24 cellular contexts compared by ENCODE assay signal in genomic region chr20:58107533-58107932, GRCh38.
"Had no signal": no experiment of that assay in that cellular context is flagged by ENCODE, and none has a peak within 500 bp of the region (broad histone marks: within the 10 kb centered on the region; RNA-seq: fewer than 3 reads in every experiment).

No MANE protein-coding gene starts in this region.

- H3K27me3 ChIP-seq: gastrocnemius medialis, neutrophil, stomach had no signal

- ATAC-seq: esophagus mucosa, gastrocnemius medialis, heart right ventricle, right cardiac atrium had no signal

- H3K4me1 ChIP-seq: gastrocnemius medialis, spleen, stomach had no signal

- FAIRE-seq: islet of Langerhans had no signal

- H3K9me3 ChIP-seq: gastrocnemius medialis, neutrophil, thoracic aorta had no signal

- H3K36me3 ChIP-seq: gastrocnemius medialis, heart right ventricle, neutrophil, spleen, stomach, thoracic aorta had no signal

- H3K4me3 Mint-ChIP-seq: memory B cell, mesothelial cell of epicardium, natural killer cell, type B pancreatic cell had no signal

- H3K27ac ChIP-seq: dorsolateral prefrontal cortex, gastrocnemius medialis, heart right ventricle, neutrophil, spleen, stomach, thoracic aorta had no signal

- H3K36me3 Mint-ChIP-seq: mesothelial cell of epicardium, natural killer cell, type B pancreatic cell had no signal

- H3K4me3 ChIP-seq: dorsolateral prefrontal cortex, gastrocnemius medialis, heart right ventricle, spleen, stomach, thoracic aorta had no signal

- H3K27ac Mint-ChIP-seq: memory B cell, mesothelial cell of epicardium, natural killer cell, type B pancreatic cell had no signal

- H3K4me1 Mint-ChIP-seq: memory B cell, natural killer cell had no signal

- H3K9me3 Mint-ChIP-seq: natural killer cell had no signal

- DNase-seq: central memory CD4-positive, alpha-beta T cell; cortex of kidney; dorsolateral prefrontal cortex; effector CD8-positive, alpha-beta T cell; gastrocnemius medialis; heart right ventricle; hypothalamus; kidney glomerular epithelial cell; natural killer cell; right cardiac atrium; spleen; stimulated activated CD4-positive, alpha-beta T cell treated with anti-CD3 and anti-CD28 coated beads, Interleukin-15, amount 100 ng/mL, for 24 hours; stimulated activated CD4-positive, alpha-beta T cell treated with anti-CD3 and anti-CD28 coated beads, Interleukin-1b, Interleukin-23, amount 100 ng/mL, for 48 hours; stimulated activated CD4-positive, alpha-beta T cell treated with anti-CD3 and anti-CD28 coated beads, Interleukin-4, amount 100 ng/mL, for 24 hours; stimulated activated naive CD4-positive, alpha-beta T cell; stomach; substantia nigra had no signal
